In genomic region chr17:61409301-61410099, GRCh38 we compare ENCODE assay signal across 1 cellular context.
TF ChIP-seq lines count a peak whose summit lies in the region.

No MANE protein-coding gene starts in this region.

TF ChIP-seq in HepG2, 621 proteins besides CTCF, POLR2A, EP300 and RAD21 (continued from another document and continues in another):
- TF ChIP-seq, protein P1, sequence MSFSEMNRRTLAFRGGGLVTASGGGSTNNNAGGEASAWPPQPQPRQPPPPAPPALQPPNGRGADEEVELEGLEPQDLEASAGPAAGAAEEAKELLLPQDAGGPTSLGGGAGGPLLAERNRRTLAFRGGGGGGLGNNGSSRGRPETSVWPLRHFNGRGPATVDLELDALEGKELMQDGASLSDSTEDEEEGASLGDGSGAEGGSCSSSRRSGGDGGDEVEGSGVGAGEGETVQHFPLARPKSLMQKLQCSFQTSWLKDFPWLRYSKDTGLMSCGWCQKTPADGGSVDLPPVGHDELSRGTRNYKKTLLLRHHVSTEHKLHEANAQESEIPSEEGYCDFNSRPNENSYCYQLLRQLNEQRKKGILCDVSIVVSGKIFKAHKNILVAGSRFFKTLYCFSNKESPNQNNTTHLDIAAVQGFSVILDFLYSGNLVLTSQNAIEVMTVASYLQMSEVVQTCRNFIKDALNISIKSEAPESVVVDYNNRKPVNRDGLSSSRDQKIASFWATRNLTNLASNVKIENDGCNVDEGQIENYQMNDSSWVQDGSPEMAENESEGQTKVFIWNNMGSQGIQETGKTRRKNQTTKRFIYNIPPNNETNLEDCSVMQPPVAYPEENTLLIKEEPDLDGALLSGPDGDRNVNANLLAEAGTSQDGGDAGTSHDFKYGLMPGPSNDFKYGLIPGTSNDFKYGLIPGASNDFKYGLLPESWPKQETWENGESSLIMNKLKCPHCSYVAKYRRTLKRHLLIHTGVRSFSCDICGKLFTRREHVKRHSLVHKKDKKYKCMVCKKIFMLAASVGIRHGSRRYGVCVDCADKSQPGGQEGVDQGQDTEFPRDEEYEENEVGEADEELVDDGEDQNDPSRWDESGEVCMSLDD (CRISPR knock-in tag; IDR thresholded peaks at IDR 0.05; ENCODE audit: borderline replicate concordance) = peak; percentile 82; the same call in 1 of the 2 replicates
- TF ChIP-seq HNRNPUL1 (IDR thresholded peaks at IDR 0.05; ENCODE audit: low read depth, low read length) (no peak), SPEN (CRISPR knock-in tag; IDR thresholded peaks at IDR 0.05; ENCODE audit: low read depth) (peak; percentile 36; the same call in 1 of the 2 replicates), ZNF619 (CRISPR knock-in tag; IDR thresholded peaks at IDR 0.05) (no peak), ZNF777 (CRISPR knock-in tag; IDR thresholded peaks at IDR 0.05) (no peak; the same call in 1 of the 2 replicates), AGO2 (optimal IDR thresholded peaks at IDR 0.05; ENCODE audit: low read depth, low read length) (peak; percentile 97), KLF16 (CRISPR knock-in tag; IDR thresholded peaks at IDR 0.05) (no peak), ZNF562 (CRISPR knock-in tag; IDR thresholded peaks at IDR 0.05; ENCODE audit: borderline replicate concordance) (no peak), NR0B2 (CRISPR knock-in tag; IDR thresholded peaks at IDR 0.05) (peak; percentile 50; the same call in 1 of the 2 replicates), GABPB1 (CRISPR knock-in tag; IDR thresholded peaks at IDR 0.05) (peak; percentile 46; the same call in 1 of the 2 replicates), ZBTB42 (CRISPR knock-in tag; IDR thresholded peaks at IDR 0.05) (no peak), RBM39 (IDR thresholded peaks at IDR 0.05; ENCODE audit: low read depth, low read length, poor library complexity, severe bottlenecking) (peak; percentile 82), NR2C2 (CRISPR knock-in tag; IDR thresholded peaks at IDR 0.05; ENCODE audit: borderline replicate concordance) (0 out of 2 replicates have a peak, but pooled peaks have one; percentile 17), SAFB2 (CRISPR knock-in tag; IDR thresholded peaks at IDR 0.05; ENCODE audit: borderline replicate concordance, low read depth) (peak; percentile 26), NFAT5 (CRISPR knock-in tag; IDR thresholded peaks at IDR 0.05) (0 out of 2 replicates have a peak, but pooled peaks have one; percentile 60), ZNF263 (CRISPR knock-in tag; IDR thresholded peaks at IDR 0.05) (peak; percentile 12; the same call in 1 of the 2 replicates), XRCC5 (optimal IDR thresholded peaks at IDR 0.05; ENCODE audit: low read length) (peak; percentile 36), RFX5 (IDR thresholded peaks at IDR 0.05; ENCODE audit: low read depth, low read length) (no peak), MEIS2 (CRISPR knock-in tag; IDR thresholded peaks at IDR 0.05) (peak; percentile 65), ZHX2 (IDR thresholded peaks at IDR 0.05; ENCODE audit: low read depth) (no peak), ZHX2 (CRISPR knock-in tag; IDR thresholded peaks at IDR 0.05; ENCODE audit: borderline replicate concordance) (no peak), ZNF768 (CRISPR knock-in tag; IDR thresholded peaks at IDR 0.05) (peak; percentile 66; the same call in 1 of the 2 replicates), YY1 (IDR thresholded peaks at IDR 0.05; ENCODE audit: insufficient read depth, insufficient replicate concordance, low read depth, low read length) (peak; percentile 75), AKAP8 (CRISPR knock-in tag; IDR thresholded peaks at IDR 0.05) (peak; percentile 97), SALL2 (CRISPR knock-in tag; IDR thresholded peaks at IDR 0.05) (peak; percentile 57; the same call in 1 of the 2 replicates), HNRNPLL (IDR thresholded peaks at IDR 0.05; ENCODE audit: low read depth, low read length, poor library complexity, severe bottlenecking) (peak; percentile 70), TFDP1 (CRISPR knock-in tag; IDR thresholded peaks at IDR 0.05; ENCODE audit: borderline replicate concordance) (peak; percentile 36; the same call in 1 of the 2 replicates), STAG1 (CRISPR knock-in tag; IDR thresholded peaks at IDR 0.05) (peak; percentile 72), MAF1 (CRISPR knock-in tag; IDR thresholded peaks at IDR 0.05; ENCODE audit: borderline replicate concordance) (no peak), MAZ (IDR thresholded peaks at IDR 0.05; ENCODE audit: borderline replicate concordance, low read depth, low read length) (peak; percentile 49; the same call in 1 of the 2 replicates), MAZ (CRISPR knock-in tag; IDR thresholded peaks at IDR 0.05; ENCODE audit: low read depth) (no peak), ARID2 (CRISPR knock-in tag; IDR thresholded peaks at IDR 0.05; ENCODE audit: borderline replicate concordance) (no peak), RORA (CRISPR knock-in tag; IDR thresholded peaks at IDR 0.05) (no peak)
- TF ChIP-seq, protein P2, sequence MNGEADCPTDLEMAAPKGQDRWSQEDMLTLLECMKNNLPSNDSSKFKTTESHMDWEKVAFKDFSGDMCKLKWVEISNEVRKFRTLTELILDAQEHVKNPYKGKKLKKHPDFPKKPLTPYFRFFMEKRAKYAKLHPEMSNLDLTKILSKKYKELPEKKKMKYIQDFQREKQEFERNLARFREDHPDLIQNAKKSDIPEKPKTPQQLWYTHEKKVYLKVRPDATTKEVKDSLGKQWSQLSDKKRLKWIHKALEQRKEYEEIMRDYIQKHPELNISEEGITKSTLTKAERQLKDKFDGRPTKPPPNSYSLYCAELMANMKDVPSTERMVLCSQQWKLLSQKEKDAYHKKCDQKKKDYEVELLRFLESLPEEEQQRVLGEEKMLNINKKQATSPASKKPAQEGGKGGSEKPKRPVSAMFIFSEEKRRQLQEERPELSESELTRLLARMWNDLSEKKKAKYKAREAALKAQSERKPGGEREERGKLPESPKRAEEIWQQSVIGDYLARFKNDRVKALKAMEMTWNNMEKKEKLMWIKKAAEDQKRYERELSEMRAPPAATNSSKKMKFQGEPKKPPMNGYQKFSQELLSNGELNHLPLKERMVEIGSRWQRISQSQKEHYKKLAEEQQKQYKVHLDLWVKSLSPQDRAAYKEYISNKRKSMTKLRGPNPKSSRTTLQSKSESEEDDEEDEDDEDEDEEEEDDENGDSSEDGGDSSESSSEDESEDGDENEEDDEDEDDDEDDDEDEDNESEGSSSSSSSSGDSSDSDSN (CRISPR knock-in tag; IDR thresholded peaks at IDR 0.05) = peak; percentile 86
- TF ChIP-seq, protein P3, sequence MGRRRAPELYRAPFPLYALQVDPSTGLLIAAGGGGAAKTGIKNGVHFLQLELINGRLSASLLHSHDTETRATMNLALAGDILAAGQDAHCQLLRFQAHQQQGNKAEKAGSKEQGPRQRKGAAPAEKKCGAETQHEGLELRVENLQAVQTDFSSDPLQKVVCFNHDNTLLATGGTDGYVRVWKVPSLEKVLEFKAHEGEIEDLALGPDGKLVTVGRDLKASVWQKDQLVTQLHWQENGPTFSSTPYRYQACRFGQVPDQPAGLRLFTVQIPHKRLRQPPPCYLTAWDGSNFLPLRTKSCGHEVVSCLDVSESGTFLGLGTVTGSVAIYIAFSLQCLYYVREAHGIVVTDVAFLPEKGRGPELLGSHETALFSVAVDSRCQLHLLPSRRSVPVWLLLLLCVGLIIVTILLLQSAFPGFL (CRISPR knock-in tag; IDR thresholded peaks at IDR 0.05) = no peak
- TF ChIP-seq, protein P4, sequence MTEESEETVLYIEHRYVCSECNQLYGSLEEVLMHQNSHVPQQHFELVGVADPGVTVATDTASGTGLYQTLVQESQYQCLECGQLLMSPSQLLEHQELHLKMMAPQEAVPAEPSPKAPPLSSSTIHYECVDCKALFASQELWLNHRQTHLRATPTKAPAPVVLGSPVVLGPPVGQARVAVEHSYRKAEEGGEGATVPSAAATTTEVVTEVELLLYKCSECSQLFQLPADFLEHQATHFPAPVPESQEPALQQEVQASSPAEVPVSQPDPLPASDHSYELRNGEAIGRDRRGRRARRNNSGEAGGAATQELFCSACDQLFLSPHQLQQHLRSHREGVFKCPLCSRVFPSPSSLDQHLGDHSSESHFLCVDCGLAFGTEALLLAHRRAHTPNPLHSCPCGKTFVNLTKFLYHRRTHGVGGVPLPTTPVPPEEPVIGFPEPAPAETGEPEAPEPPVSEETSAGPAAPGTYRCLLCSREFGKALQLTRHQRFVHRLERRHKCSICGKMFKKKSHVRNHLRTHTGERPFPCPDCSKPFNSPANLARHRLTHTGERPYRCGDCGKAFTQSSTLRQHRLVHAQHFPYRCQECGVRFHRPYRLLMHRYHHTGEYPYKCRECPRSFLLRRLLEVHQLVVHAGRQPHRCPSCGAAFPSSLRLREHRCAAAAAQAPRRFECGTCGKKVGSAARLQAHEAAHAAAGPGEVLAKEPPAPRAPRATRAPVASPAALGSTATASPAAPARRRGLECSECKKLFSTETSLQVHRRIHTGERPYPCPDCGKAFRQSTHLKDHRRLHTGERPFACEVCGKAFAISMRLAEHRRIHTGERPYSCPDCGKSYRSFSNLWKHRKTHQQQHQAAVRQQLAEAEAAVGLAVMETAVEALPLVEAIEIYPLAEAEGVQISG (CRISPR knock-in tag; IDR thresholded peaks at IDR 0.05) = peak; percentile 64
